9 cellular contexts compared by ENCODE assay signal in the genomic region with DNA sequence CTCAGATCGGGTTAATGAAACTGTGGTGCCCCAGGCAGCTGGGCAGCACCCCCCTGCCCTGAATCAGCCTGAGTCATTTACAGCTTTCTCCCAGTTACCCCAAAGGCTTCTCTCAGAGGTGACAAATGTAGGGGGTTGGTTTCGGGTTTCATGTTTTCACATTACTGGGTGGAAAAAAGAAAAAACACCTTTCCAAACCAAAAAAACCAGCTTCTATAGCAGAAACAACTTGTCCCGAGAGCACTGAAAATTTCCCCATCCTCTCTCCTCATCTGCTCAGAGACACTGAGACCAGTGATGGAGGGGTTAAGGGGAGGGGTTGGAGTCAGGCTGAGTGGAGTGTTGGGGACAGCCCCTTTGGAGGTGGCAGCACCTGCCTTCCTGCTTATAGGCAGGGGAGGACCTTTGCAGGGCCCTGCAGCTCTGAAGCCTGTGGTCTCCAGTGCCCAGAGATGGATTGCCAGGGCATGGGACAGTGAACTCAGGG. TPM values are rescaled to one million over a fixed set of nuclear protein-coding genes. Genes with fewer than 3 reads are reported as not detected.
DNase-seq lines count a peak whose midpoint lies in the region; ATAC-seq and TF ChIP-seq lines count a peak whose summit lies in the region.
"Had no signal": no experiment of that assay in that cellular context is flagged by ENCODE, and none has a peak within 500 bp of the region (broad histone marks: within the 10 kb centered on the region; RNA-seq: fewer than 3 reads in every experiment).

No MANE protein-coding gene starts in this region.

- ATAC-seq in HG02763 (IDR thresholded peaks at IDR 0.05; ENCODE audit: unreplicated experiment), result peak; percentile 69
- ATAC-seq in RWPE2 (ENCODE audit: low read depth), result peak; percentile 24
- no peak for ATAC-seq in Right ventricle myocardium inferior

- H3K27ac ChIP-seq in RWPE2 (ENCODE audit: poor library complexity, severe bottlenecking), result peak overlapping the region; percentile 90
- H3K27ac ChIP-seq in effector memory CD4-positive, alpha-beta T cell (ENCODE audit: insufficient read depth, low read length, poor library complexity, severe bottlenecking), result no peak overlapping the region
- H3K27ac ChIP-seq: C4-2B had no signal

- no peaks in the 10 kb centered on the region for H3K27me3 ChIP-seq in RWPE2 (ENCODE audit: insufficient read depth, poor library complexity, severe bottlenecking)
- H3K27me3 ChIP-seq in effector memory CD4-positive, alpha-beta T cell (replicated peaks; ENCODE audit: control insufficient read depth, insufficient read depth, low read length, poor library complexity, severe bottlenecking), result no peaks in the 10 kb centered on the region

- peak; percentile 65 for DNase-seq in NK-92 treated with Interleukin-12 subunit alpha and Interleukin-12 subunit beta, amount 100 ng/mL, for 24 hours (lab: John Stamatoyannopoulos, UW)
- DNase-seq in NK-92 (lab: John Stamatoyannopoulos, UW; ENCODE audit: unreplicated experiment) (no peak), RWPE2 (ENCODE audit: low spot score) (no peak), kidney tubule cell (ENCODE audit: low spot score) (peak; percentile 37), Right ventricle myocardium inferior (ENCODE audit: missing footprints) (no peak), COLO829 (ENCODE audit: low spot score) (no peak)
- DNase-seq in effector memory CD4-positive, alpha-beta T cell, result no peak

- peaks cover 49% of the 10 kb centered on the region for H3K4me1 ChIP-seq in RWPE2 (ENCODE audit: insufficient read depth, poor library complexity, severe bottlenecking)
- H3K4me1 ChIP-seq in effector memory CD4-positive, alpha-beta T cell (ENCODE audit: control insufficient read depth, insufficient read depth, low read length, poor library complexity, severe bottlenecking), result peaks cover 18% of the 10 kb centered on the region

- no peak for TF ChIP-seq CTCF in RWPE2 (IDR thresholded peaks at IDR 0.05; ENCODE audit: poor library complexity, severe bottlenecking)

- intact Hi-C loops in Right ventricle myocardium inferior (cut with DNase I), result loop anchor here (5.0 kb wide), 1 partner anchor 809 kb away; no protein-coding TSS in a partner anchor

- no peaks in the 10 kb centered on the region for H3K9me3 ChIP-seq in RWPE2 (ENCODE audit: severe bottlenecking)
- H3K9me3 ChIP-seq in effector memory CD4-positive, alpha-beta T cell (ENCODE audit: control insufficient read depth, low read length), result no peaks in the 10 kb centered on the region

- H3K4me3 ChIP-seq in RWPE2 (ENCODE audit: severe bottlenecking), result no peak overlapping the region
- H3K4me3 ChIP-seq in effector memory CD4-positive, alpha-beta T cell (ENCODE audit: insufficient read depth, low read depth, low read length, poor library complexity, severe bottlenecking), result no peak overlapping the region

- peaks cover 29% of the 10 kb centered on the region for H3K36me3 ChIP-seq in RWPE2 (ENCODE audit: low read depth)
- H3K36me3 ChIP-seq in effector memory CD4-positive, alpha-beta T cell (ENCODE audit: control insufficient read depth, insufficient read depth, low read length), result peaks cover 26% of the 10 kb centered on the region

RNA-seq across cellular contexts. Expression of gene UTP11, which starts 15.6 kb away (rescaled TPM):
- total RNA-seq in Right ventricle myocardium inferior, result 42.3 TPM

RNA-seq across cellular contexts. Expression of gene POU3F1, which starts 18.4 kb away (rescaled TPM):
- total RNA-seq in Right ventricle myocardium inferior, result 0.11 TPM

RNA-seq across cellular contexts. Expression of gene FHL3, which starts 22.8 kb away (rescaled TPM):
- 20.2 TPM for total RNA-seq in Right ventricle myocardium inferior

RNA-seq across cellular contexts. Expression of gene SF3A3, which starts 38.3 kb away (rescaled TPM):
- 26.9 TPM for total RNA-seq in Right ventricle myocardium inferior

Comparison
In these comparisons a context has a peak if more than half of its experiments do, and no peak if none do; other contexts are left out.
1. DNase-seq: peak in NK-92 treated with Interleukin-12 subunit alpha and Interleukin-12 subunit beta, amount 100 ng/mL, for 24 hours (single experiment) and kidney tubule cell (single experiment); none in NK-92 (single experiment), RWPE2 (single experiment), Right ventricle myocardium inferior (single experiment), effector memory CD4-positive, alpha-beta T cell (0 of 3) and COLO829 (single experiment).